Comparison of ENCODE assay signal across 5 cellular contexts in genomic region chr2:31065356-31065755, GRCh38.
"Had no signal": no experiment of that assay in that cellular context is flagged by ENCODE, and none has a peak within 500 bp of the region (broad histone marks: within the 10 kb centered on the region; RNA-seq: fewer than 3 reads in every experiment).

No MANE protein-coding gene starts in this region.

- H3K27ac ChIP-seq: HL-60 had no signal

- H2AFZ ChIP-seq: GM23338 had no signal

- H3K4me2 ChIP-seq: GM23338 had no signal

- ATAC-seq: GM23338 had no signal

- DNase-seq: H9, HCEC 1CT, KBM-7 had no signal

- H3K4me3 ChIP-seq: GM23338 had no signal
